In the genomic region with DNA sequence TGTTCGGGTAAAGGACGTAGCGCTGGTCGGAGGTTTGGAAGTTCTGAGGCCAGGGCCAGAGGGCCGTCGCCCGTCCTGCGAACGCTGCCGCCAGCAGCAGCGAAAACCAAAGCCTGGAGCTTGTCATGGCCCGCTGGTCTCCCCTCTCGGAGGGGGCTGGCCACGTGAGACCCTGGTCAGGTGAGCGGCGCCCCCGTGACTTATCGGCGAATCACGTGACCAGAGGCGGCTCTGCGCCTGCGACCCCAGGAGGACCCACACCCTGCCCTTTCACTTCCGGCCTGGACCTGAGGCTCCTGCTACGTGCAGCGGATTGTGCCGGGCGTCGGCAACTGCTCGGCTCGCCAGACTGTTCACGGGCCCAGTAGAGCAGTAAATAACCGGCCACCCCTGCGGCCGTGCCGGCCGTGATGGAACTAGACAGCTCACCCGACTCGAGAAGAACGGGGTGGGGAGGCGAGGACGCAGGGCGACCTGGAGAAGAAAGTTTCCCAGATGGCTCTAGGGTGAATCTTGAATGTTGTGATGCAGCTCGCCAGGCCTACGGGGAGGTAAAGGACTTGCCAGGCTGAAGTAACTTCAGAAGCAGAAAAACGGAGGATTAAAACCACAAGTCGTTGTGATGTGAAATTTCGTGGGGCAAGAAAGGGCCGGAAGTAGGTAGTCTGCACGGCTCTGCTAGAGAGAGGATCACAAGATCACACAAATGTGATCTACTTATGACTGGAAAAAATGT, we compare ENCODE assay signal across 8 cellular contexts. TPM values are rescaled to one million over a fixed set of nuclear protein-coding genes. Genes with fewer than 3 reads are reported as not detected.
DNase-seq lines count a peak whose midpoint lies in the region; ATAC-seq and TF ChIP-seq lines count a peak whose summit lies in the region.

TSS of gene HEXA (minus strand) at position 169 of the 736 bp plus-strand sequence. CDS start at position 127, 42 bp downstream.

- H3K4me3 ChIP-seq in ACC112 (ENCODE audit: low read depth, low read length): peak within 1 kb of the TSS; percentile 86
- H3K4me3 ChIP-seq in breast epithelium: peak within 1 kb of the TSS; percentile 60 to 87 (median 84)
- peak within 1 kb of the TSS; percentile 89 for H3K4me3 ChIP-seq in iPS-18c (ENCODE audit: insufficient read depth, low read depth, low read length)
- peak within 1 kb of the TSS; percentile 99 to 100 (median 99) for H3K4me3 ChIP-seq in skeletal muscle tissue (ENCODE audit: low read length in 3 of 3)

- peak within 1 kb of the TSS; percentile 68 for H3K27ac ChIP-seq in ACC112 (ENCODE audit: low read depth, low read length)
- peak within 1 kb of the TSS; percentile 91 for H3K27ac ChIP-seq in VCaP
- peak within 1 kb of the TSS; percentile 87 to 94 for H3K27ac ChIP-seq in breast epithelium
- peak within 1 kb of the TSS; percentile 96 for H3K27ac ChIP-seq in skeletal muscle tissue (ENCODE audit: low read depth, low read length)

- H3K36me3 ChIP-seq in ACC112 (ENCODE audit: insufficient read depth, low read length) (no peaks in the 10 kb centered on the region), breast epithelium (no peaks in the 10 kb centered on the region), skeletal muscle tissue (ENCODE audit: control insufficient read depth in 3 of 3, insufficient read depth in 3 of 3, low read length in 3 of 3) (peaks cover under 1 to 2% (median 1%) of the 10 kb centered on the region in 3 donors)

- H3K9ac ChIP-seq in skeletal muscle tissue (ENCODE audit: low read depth in 1 of 3, low read length in 3 of 3): peak within 1 kb of the TSS; percentile 99 to 100 (median 99)

- H3K9me3 ChIP-seq in breast epithelium (no peaks in the 10 kb centered on the region), iPS-18c (ENCODE audit: control insufficient read depth, insufficient read depth, low read length) (no peaks in the 10 kb centered on the region), skeletal muscle tissue (ENCODE audit: control insufficient read depth in 3 of 3, low read length in 3 of 3) (no peaks in the 10 kb centered on the region)

- intact Hi-C loops in breast epithelium (cut with DNase I; ENCODE audit: low total_unique reads): no loop called here

- H2AFZ ChIP-seq in ACC112 (ENCODE audit: low read length, unreplicated experiment): peak within 1 kb of the TSS; percentile 96

- no peak for TF ChIP-seq CTCF in VCaP (conservative IDR thresholded peaks at IDR 0.05)
- peak in 2 of 3 donors; percentile 15 to 29 for TF ChIP-seq CTCF in breast epithelium (IDR thresholded peaks at IDR 0.05)

- peak; percentile 86 for DNase-seq in NCI-H2196 (lab: John Stamatoyannopoulos, UW; ENCODE audit: unreplicated experiment)
- peak; percentile 97 to 98 for DNase-seq in breast epithelium (ENCODE audit: low spot score in 2 of 2)

- H3K4me1 ChIP-seq in ACC112 (ENCODE audit: control insufficient read depth, insufficient read depth, low read length, unreplicated experiment) (peaks cover 9% of the 10 kb centered on the region), breast epithelium (peaks cover 0 to 7% of the 10 kb centered on the region in 2 donors), skeletal muscle tissue (ENCODE audit: control insufficient read depth in 3 of 3, insufficient read depth in 3 of 3, low read length in 3 of 3) (peaks cover 11 to 37% (median 20%) of the 10 kb centered on the region in 3 donors)

- TF ChIP-seq POLR2A in breast epithelium (IDR thresholded peaks at IDR 0.05): peak; percentile 62

- peaks cover 2% of the 10 kb centered on the region; the same call in 1 of the 2 replicates for H3K27me3 ChIP-seq in ACC112 (ENCODE audit: insufficient read depth, low read length)
- H3K27me3 ChIP-seq in breast epithelium: no peaks in the 10 kb centered on the region
- no peaks in the 10 kb centered on the region for H3K27me3 ChIP-seq in skeletal muscle tissue (ENCODE audit: control insufficient read depth in 3 of 3, insufficient read depth in 3 of 3, low read length in 3 of 3)

- ATAC-seq in GM18868 (IDR thresholded peaks at IDR 0.05; ENCODE audit: unreplicated experiment) (peak; percentile 82), HG03108 (IDR thresholded peaks at IDR 0.05; ENCODE audit: unreplicated experiment) (peak; percentile 80)

- peaks cover 37% of the 10 kb centered on the region for H3K79me2 ChIP-seq in ACC112 (ENCODE audit: control insufficient read depth, insufficient read depth, low read length, unreplicated experiment)

RNA-seq across cellular contexts. Expression of gene HEXA, which starts in this region (rescaled TPM):
- 100 to 1,000 TPM in 1 of 3 donors, 10 to 100 TPM in 2; 63.6 to 147 (median 81.1) TPM for total RNA-seq in breast epithelium
- 49.1 TPM for total RNA-seq in skeletal muscle tissue

Comparison
In these comparisons a context has a peak if more than half of its experiments do, and no peak if none do; other contexts are left out.
1. Peak in every context shown above with its lines: DNase-seq, ATAC-seq, H3K4me3 ChIP-seq and H3K27ac ChIP-seq.